ENCODE assay signal across 8 cellular contexts in the genomic region with DNA sequence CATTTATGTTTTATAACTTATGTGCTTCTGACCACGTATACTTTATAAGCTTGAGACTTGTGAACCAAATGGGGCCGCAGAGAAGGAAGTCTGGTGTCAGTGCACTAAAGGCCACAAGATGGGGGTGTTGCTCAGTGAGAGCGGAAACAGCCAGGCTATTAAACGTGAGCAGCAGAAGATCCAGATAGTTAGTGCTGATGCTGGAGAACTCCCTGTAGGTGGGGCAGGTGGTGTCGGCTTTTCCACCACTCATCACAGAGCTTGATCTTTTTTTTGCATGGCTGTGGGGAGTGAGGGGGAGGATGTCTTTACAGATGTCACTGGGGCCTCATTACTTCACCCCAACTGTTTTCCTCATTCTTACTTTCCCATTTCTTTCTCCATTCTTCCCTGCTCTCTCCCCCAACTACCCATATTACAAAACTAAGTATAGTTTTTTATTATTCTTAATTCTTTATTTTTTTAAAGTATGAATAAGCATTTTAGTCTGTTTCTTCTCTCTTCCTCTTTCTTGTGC. TPM values are rescaled to one million over a fixed set of nuclear protein-coding genes. Genes with fewer than 3 reads are reported as not detected.
A peak's percentile ranks its signal among the peaks of the same experiment; 100 is the strongest.
DNase-seq lines count a peak whose midpoint lies in the region; ATAC-seq and TF ChIP-seq lines count a peak whose summit lies in the region.

No MANE protein-coding gene starts in this region.

- POLR2A ChIA-PET in HCT116 (lab: Charles Lee), result no interaction called here

- H3K36me3 ChIP-seq in HCT116 (ENCODE audit: control insufficient read depth in 1 of 2, insufficient read depth in 2 of 2, low read length in 2 of 2), result no peaks in the 10 kb centered on the region

- no peaks in the 10 kb centered on the region for H3K79me2 ChIP-seq in HCT116 (ENCODE audit: insufficient read depth, low read length)

- H3K27ac ChIP-seq in HCT116 (ENCODE audit: low read depth, low read length), result no peak overlapping the region

- no peaks in the 10 kb centered on the region for H3K9me3 ChIP-seq in HCT116 (ENCODE audit: control insufficient read depth in 1 of 2, insufficient read depth in 1 of 2, low read depth in 1 of 2, low read length in 2 of 2)

- no peak overlapping the region for H3K4me3 ChIP-seq in HCT116 (replicated peaks in 1 of 2; ENCODE audit: low read depth in 1 of 2, low read length in 2 of 2)

- no peak for TF ChIP-seq POLR2A in HCT116 (IDR thresholded peaks at IDR 0.05; ENCODE audit: borderline replicate concordance, extremely low read depth, insufficient read depth, insufficient read length)

- ATAC-seq in HCT116, result peak; percentile 99

- H3K27me3 ChIP-seq in HCT116 (ENCODE audit: insufficient read depth, low read length), result no peaks in the 10 kb centered on the region

- no peaks in the 10 kb centered on the region for H4K20me1 ChIP-seq in HCT116 (ENCODE audit: insufficient read depth)

- no peak overlapping the region for H3K4me2 ChIP-seq in HCT116 (ENCODE audit: low read length)

- RAD21 ChIA-PET in HCT116 (lab: Charles Lee; ENCODE audit: low non-redundant PET in 1 of 2, low total read pairs in 2 of 2, uncharacterized antibody in 2 of 2, unreplicated experiment in 2 of 2), result no interaction called here

- CTCF ChIA-PET in HCT116 (lab: Charles Lee), result interaction anchor here (0.6 to 2.6 kb wide), 21 partner anchors 9 to 539 kb away, joined by 3 to 23 read pairs (median 4); a partner anchor contains a TSS

- peak; percentile 94 to 98 (median 94) for TF ChIP-seq CTCF in HCT116 (IDR thresholded peaks at IDR 0.05 in 2 of 3, conservative IDR thresholded peaks at IDR 0.05 in 1 of 3; ENCODE audit: borderline replicate concordance in 1 of 3, insufficient read depth in 1 of 3, low read depth in 2 of 3, low read length in 2 of 3)

- no peak overlapping the region for H2AFZ ChIP-seq in HCT116 (ENCODE audit: low read depth, low read length, poor library complexity, severe bottlenecking)

- TF ChIP-seq RAD21 in HCT116 (IDR thresholded peaks at IDR 0.05; ENCODE audit: low read depth), result peak; percentile 96

- peak; percentile 75 for DNase-seq in GM03348 (ENCODE audit: low spot score)
- peak; percentile 80 for DNase-seq in HCT116 (ENCODE audit: low read depth, low spot score)
- DNase-seq in NCI-H1105 treated with DMSO at 0.1 percent for 48 hours (lab: John Stamatoyannopoulos, UW), result peak; percentile 57
- peak; percentile 77 for DNase-seq in SW480 (ENCODE audit: low spot score)
- peak; percentile 19 to 76 for DNase-seq in T47D (ENCODE audit: low read depth in 1 of 2, low spot score in 1 of 2)
- DNase-seq in kidney glomerular epithelial cell (lab: John Stamatoyannopoulos, UW), result peak; percentile 30
- peak in 2 of 3 donors; percentile 0 to 2 for DNase-seq in stimulated activated CD4-positive, alpha-beta T cell treated with anti-CD3 and anti-CD28 coated beads, TNF-alpha, amount 100 ng/mL, for 1 hour (ENCODE audit: low read depth in 3 of 3, low spot score in 1 of 3)
- no peak for DNase-seq in posterior vena cava (ENCODE audit: low spot score)

- H3K9ac ChIP-seq in HCT116 (ENCODE audit: low read length), result no peak overlapping the region

- BruUV-seq in HCT116 (replicated peaks; lab: Mats Ljungman, UMichigan), result no TSS peak

- no peaks in the 10 kb centered on the region for H3K9me2 ChIP-seq in HCT116 (ENCODE audit: insufficient read depth)

- no peaks in the 10 kb centered on the region for H3K4me1 ChIP-seq in HCT116 (ENCODE audit: control insufficient read depth in 1 of 2, insufficient read depth in 2 of 2, low read length in 2 of 2)

- in situ Hi-C loops in T47D (cut with HindIII; ENCODE audit: low pct_unique_long_range_greater_than_20kb, low sequenced_read_pairs), result no loop called here

- intact Hi-C loops in HCT116 (cut with micrococcal nuclease), result loop anchor here (1.0 to 2.0 kb wide), 3 partner anchors 89 to 516 kb away; no protein-coding TSS in a partner anchor
- intact Hi-C loops in posterior vena cava (cut with DNase I), result loop anchor here in 1 of 2 donors (10.0 kb wide), 1 partner anchor 511 kb away; no protein-coding TSS in a partner anchor

TF ChIP-seq in HCT116, 20 proteins besides CTCF, POLR2A, EP300 and RAD21:
- TF ChIP-seq ELF1 (IDR thresholded peaks at IDR 0.05; ENCODE audit: borderline replicate concordance, low read depth) (no peak), YY1 (IDR thresholded peaks at IDR 0.05; ENCODE audit: extremely low read depth, insufficient replicate concordance, low read depth, low read length) (peak; percentile 45), CBX3 (IDR thresholded peaks at IDR 0.05; ENCODE audit: low read depth) (peak; percentile 52; the same call in 1 of the 2 replicates)
- TF ChIP-seq, protein P1, sequence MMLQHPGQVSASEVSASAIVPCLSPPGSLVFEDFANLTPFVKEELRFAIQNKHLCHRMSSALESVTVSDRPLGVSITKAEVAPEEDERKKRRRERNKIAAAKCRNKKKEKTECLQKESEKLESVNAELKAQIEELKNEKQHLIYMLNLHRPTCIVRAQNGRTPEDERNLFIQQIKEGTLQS (IDR thresholded peaks at IDR 0.05), result no peak

RNA-seq across cellular contexts. Expression of a gene that starts 34.7 kb away (rescaled TPM):
- total RNA-seq in HCT116 (2021; ENCODE audit: unreplicated experiment) (33.3 TPM), posterior vena cava (10 to 100 TPM; 18.1 to 20.9 TPM)
- 4.8 and 8.0 TPM in 2 replicates for polyA plus RNA-seq in HCT116 (2012)

RNA-seq across cellular contexts. Expression of a gene that starts 34.9 kb away (rescaled TPM):
- 17.1 TPM for total RNA-seq in HCT116 (2021; ENCODE audit: unreplicated experiment)
- 4.9 and 5.1 TPM in 2 replicates for polyA plus RNA-seq in HCT116 (2012)
- total RNA-seq in posterior vena cava, result 10 to 100 TPM; 15.5 to 19.1 TPM
